Comparison of ENCODE assay signal across 19 cellular contexts in genomic region chr3:52140000-52140399, GRCh38. TPM values are rescaled to one million over a fixed set of nuclear protein-coding genes. Genes with fewer than 3 reads are reported as not detected.
DNase-seq lines count a peak whose midpoint lies in the region; ATAC-seq and TF ChIP-seq lines count a peak whose summit lies in the region.
"Had no signal": no experiment of that assay in that cellular context is flagged by ENCODE, and none has a peak within 500 bp of the region (broad histone marks: within the 10 kb centered on the region; RNA-seq: fewer than 3 reads in every experiment).

No MANE protein-coding gene starts in this region.

- no peak for TF ChIP-seq CTCF in HEK293 (tag by site-specific recombination; IDR thresholded peaks at IDR 0.05)
- TF ChIP-seq CTCF in gastrocnemius medialis (IDR thresholded peaks at IDR 0.05 in 4 of 5, conservative IDR thresholded peaks at IDR 0.05 in 1 of 5): no peak

- H3K9me3 ChIP-seq in HEK293 (ENCODE audit: control insufficient read depth, insufficient read depth, low read depth, low read length): no peaks in the 10 kb centered on the region
- H3K9me3 ChIP-seq in gastrocnemius medialis: no peaks in the 10 kb centered on the region

- POLR2A ChIA-PET in HEK293 (lab: Yijun Ruan, JAX): no interaction called here

- H3K4me1 ChIP-seq in HEK293 (ENCODE audit: control insufficient read depth, insufficient read depth, low read length) (no peaks in the 10 kb centered on the region), gastrocnemius medialis (peaks cover 38 to 41% of the 10 kb centered on the region in 2 donors)

- H3K36me3 ChIP-seq in HEK293 (ENCODE audit: control insufficient read depth in 2 of 2, insufficient read depth in 1 of 2, low read length in 2 of 2) (peaks cover 0 to 94% of the 10 kb centered on the region in 2 experiments; a peak in 2 of 3 replicates), gastrocnemius medialis (no peaks in the 10 kb centered on the region)

- DNase-seq in Right ventricle myocardium inferior (ENCODE audit: missing footprints) (no peak), left ventricle myocardium superior (peak; percentile 70), gastrocnemius medialis (peak; percentile 68 to 76), KBM-7 (no peak)
- DNase-seq: Calu3; CD8-positive, alpha-beta memory T cell; DMS153; GOT3; HCEC 1CT; Kasumi-1; NCI-H1694; NCI-H2081; NK-92 treated with Interleukin-12 subunit alpha and Interleukin-12 subunit beta, amount 100 ng/mL, for 24 hours had no signal

- no peak overlapping the region for H3K27ac ChIP-seq in HEK293 (ENCODE audit: extremely low read depth, low read depth, low read length)
- peak overlapping the region; percentile 70 to 88 (median 76) for H3K27ac ChIP-seq in gastrocnemius medialis
- H3K27ac ChIP-seq: C4-2B, RWPE1 had no signal

- no peak overlapping the region for H3K4me3 ChIP-seq in HEK293 (ENCODE audit: low read depth, low read length)
- no peak overlapping the region for H3K4me3 ChIP-seq in gastrocnemius medialis

- intact Hi-C loops in Right ventricle myocardium inferior (cut with DNase I): loop anchor here (5.0 kb wide), 1 partner anchor 198 kb away; the partner anchor contains the start of genes PARP3 and RRP9
- intact Hi-C loops in left ventricle myocardium superior (cut with micrococcal nuclease): no loop called here
- intact Hi-C loops in gastrocnemius medialis (cut with DNase I; ENCODE audit: low total_unique reads): loop anchor here (1.0 kb wide), 1 partner anchor 83 kb away; no protein-coding TSS in a partner anchor

- CTCF ChIA-PET in HEK293 (lab: Yijun Ruan, JAX): interaction anchor here (0.7 kb wide), 1 partner anchor 147 kb away, joined by 3 read pairs; no protein-coding TSS in a partner anchor

- no peaks in the 10 kb centered on the region for H3K27me3 ChIP-seq in gastrocnemius medialis

- TF ChIP-seq POLR2A in gastrocnemius medialis (IDR thresholded peaks at IDR 0.05): no peak

- in situ Hi-C loops in gastrocnemius medialis (cut with MboI; ENCODE audit: low sequenced_read_pairs in 4 of 4): loop anchor here (5.0 to 10.0 kb wide), 2 partner anchors 85 to 138 kb away; partner anchors contain the start of gene DUSP7 (in 2 of the 4)
- in situ Hi-C loops in KBM-7 (cut with MboI; ENCODE audit: low pct_unique_long_range_greater_than_20kb, low sequenced_read_pairs): loop anchor here (10.0 kb wide), 1 partner anchor 135 kb away; no protein-coding TSS in a partner anchor

- peak; percentile 70 for ATAC-seq in Right ventricle myocardium inferior
- ATAC-seq in left ventricle myocardium superior: peak; percentile 86
- peak; percentile 70 to 71 for ATAC-seq in gastrocnemius medialis
- no peak for ATAC-seq in HG03469 (IDR thresholded peaks at IDR 0.05; ENCODE audit: unreplicated experiment)
- ATAC-seq in HG03108 (IDR thresholded peaks at IDR 0.05; ENCODE audit: unreplicated experiment): no peak
- ATAC-seq: SK-N-SH treated with all-trans-retinoic acid at 6 μM for 48 hours had no signal

TF ChIP-seq in HEK293, 187 proteins besides CTCF, POLR2A, EP300 and RAD21:
- peak; percentile 23; the same call in 1 of the 2 replicates for TF ChIP-seq GLIS1 (tag by site-specific recombination; IDR thresholded peaks at IDR 0.05)
- no peak for TF ChIP-seq ZSCAN16 (tag by site-specific recombination; IDR thresholded peaks at IDR 0.05)

RNA-seq across cellular contexts. Expression of gene POC1A, which starts 14.2 kb away (rescaled TPM):
- 1.7 TPM for total RNA-seq in Right ventricle myocardium inferior
- 1.5 TPM for total RNA-seq in left ventricle myocardium superior
- total RNA-seq in gastrocnemius medialis: 1 to 10 TPM in 1 of 4 donors, under 1 TPM in 3; 0.51 to 3.2 (median 0.81) TPM

RNA-seq across cellular contexts. Expression of gene ALAS1, which starts 58.0 kb away (rescaled TPM):
- 186 TPM for total RNA-seq in Right ventricle myocardium inferior
- 166 TPM for total RNA-seq in left ventricle myocardium superior
- total RNA-seq in gastrocnemius medialis: 10 to 100 TPM; 61.0 to 99.8 (median 68.4) TPM

Comparison
In these comparisons a context has a peak if more than half of its experiments do, and no peak if none do; other contexts are left out.
1. DNase-seq: peak in left ventricle myocardium superior (single experiment) and gastrocnemius medialis (2 of 2); none in Right ventricle myocardium inferior (single experiment) and KBM-7 (single experiment).
2. ATAC-seq: peak in Right ventricle myocardium inferior (single experiment), left ventricle myocardium superior (single experiment) and gastrocnemius medialis (2 of 2); none in HG03469 (single experiment) and HG03108 (single experiment).